In genomic region chr7:54802841-54803240, GRCh38 we compare ENCODE assay signal across 17 cellular contexts. TPM values are rescaled to one million over a fixed set of nuclear protein-coding genes. Genes with fewer than 3 reads are reported as not detected.
DNase-seq lines count a peak whose midpoint lies in the region; ATAC-seq, FAIRE-seq and TF ChIP-seq lines count a peak whose summit lies in the region.
"Had no signal": no experiment of that assay in that cellular context is flagged by ENCODE, and none has a peak within 500 bp of the region (broad histone marks: within the 10 kb centered on the region; RNA-seq: fewer than 3 reads in every experiment).

No MANE protein-coding gene starts in this region.

- peak; percentile 65 for DNase-seq in ELR (ENCODE audit: low read depth)
- peak; percentile 88 for DNase-seq in bronchial epithelial cell (ENCODE audit: low read depth)
- no peak for DNase-seq in NCI-H1930 (lab: John Stamatoyannopoulos, UW)
- DNase-seq in GM10248 (ENCODE audit: extremely low spot score), result no peak
- no peak for DNase-seq in Kasumi-1 (lab: John Stamatoyannopoulos, UW)
- DNase-seq: activated CD4-positive, CD25-positive, alpha-beta regulatory T cell; activated gamma-delta T cell treated with Interleukin-2 at 50 U/mL for 16 hours; CD4-positive, alpha-beta memory T cell; kidney; naive thymus-derived CD4-positive, alpha-beta T cell; NCI-H1417 treated with DMSO at 0.1 percent for 48 hours; NCI-H526 had no signal

- ATAC-seq in GM18873 (IDR thresholded peaks at IDR 0.05; ENCODE audit: low FRiP score, unreplicated experiment), result peak; percentile 82
- ATAC-seq in HG03432 (IDR thresholded peaks at IDR 0.05; ENCODE audit: unreplicated experiment), result peak; percentile 93
- ATAC-seq in HG03135 (IDR thresholded peaks at IDR 0.05; ENCODE audit: unreplicated experiment), result no peak
- ATAC-seq: naive thymus-derived CD4-positive, alpha-beta T cell had no signal

- CTCF ChIA-PET in GM10248 (lab: Yijun Ruan, JAX), result interaction anchor here (0.8 to 1.3 kb wide), 3 partner anchors 8 to 26 kb away, joined by 3 to 4 read pairs (median 3); no protein-coding TSS in a partner anchor

- TF ChIP-seq CTCF in bronchial epithelial cell (IDR thresholded peaks at IDR 0.05; ENCODE audit: insufficient read depth, low read length, severe bottlenecking) (no peak), GM10248 (IDR thresholded peaks at IDR 0.05; ENCODE audit: control extremely low read depth, extremely low read depth, low read depth, missing control alignments) (no peak)

- no peaks in the 10 kb centered on the region for H3K27me3 ChIP-seq in bronchial epithelial cell (ENCODE audit: control insufficient read depth, insufficient read depth, low read length)
- H3K27me3 ChIP-seq: right atrium auricular region had no signal

- no peaks in the 10 kb centered on the region for H3K36me3 ChIP-seq in bronchial epithelial cell (ENCODE audit: control insufficient read depth, insufficient read depth, low read length)
- H3K36me3 ChIP-seq: right atrium auricular region, thoracic aorta had no signal

- no peak overlapping the region for H3K4me3 ChIP-seq in bronchial epithelial cell (ENCODE audit: low read depth, low read length)
- H3K4me3 ChIP-seq: right atrium auricular region, thoracic aorta had no signal

- FAIRE-seq in bronchial epithelial cell (lab: Jason Lieb, UNC), result no peak
- FAIRE-seq: kidney had no signal

- POLR2A ChIA-PET in GM10248 (lab: Yijun Ruan, JAX), result no interaction called here

RNA-seq across cellular contexts. Expression of gene SEC61G, which starts 43.8 kb away (rescaled TPM):
- total RNA-seq in bronchial epithelial cell, result 214 and 489 TPM in 2 replicates

Comparison
In these comparisons a context has a peak if more than half of its experiments do, and no peak if none do; other contexts are left out.
1. DNase-seq: peak in ELR (single experiment) and bronchial epithelial cell (single experiment); none in NCI-H1930 (0 of 2), GM10248 (single experiment) and Kasumi-1 (0 of 2).